Comparison of ENCODE assay signal across 14 cellular contexts in genomic region chr10:132429281-132430230, GRCh38. TPM values are rescaled to one million over a fixed set of nuclear protein-coding genes. Genes with fewer than 3 reads are reported as not detected.
A peak's percentile ranks its signal among the peaks of the same experiment; 100 is the strongest.
DNase-seq lines count a peak whose midpoint lies in the region; ATAC-seq, FAIRE-seq and TF ChIP-seq lines count a peak whose summit lies in the region.
"Had no signal": no experiment of that assay in that cellular context is flagged by ENCODE, and none has a peak within 500 bp of the region (broad histone marks: within the 10 kb centered on the region; RNA-seq: fewer than 3 reads in every experiment).

No MANE protein-coding gene starts in this region.

- DNase-seq in H7 (peak; percentile 69), NCI-H526 treated with DMSO at 0.1 percent for 48 hours (lab: John Stamatoyannopoulos, UW) (peak; percentile 16), lower lobe of right lung (no peak), SIG-M5 (lab: John Stamatoyannopoulos, UW) (no peak), testis (no peak), H54 (ENCODE audit: insufficient read length, low spot score) (no peak)
- DNase-seq: activated effector memory CD4-positive, alpha-beta T cell treated with anti-CD3 and anti-CD28 coated beads, Interleukin-2, amount 50 U/mL, for 16 hours; CD4-positive, CD25-positive, alpha-beta regulatory T cell; cerebellar nuclear complex; NCI-H446 treated with DMSO at 0.1 percent for 48 hours had no signal

- H3K36me3 ChIP-seq in BLaER1: no peaks in the 10 kb centered on the region; the same call in 1 of the 2 replicates
- H3K36me3 ChIP-seq in H7 (replicated peaks; ENCODE audit: control insufficient read depth, insufficient read depth, low read length): no peaks in the 10 kb centered on the region
- no peaks in the 10 kb centered on the region for H3K36me3 ChIP-seq in lower lobe of right lung
- no peaks in the 10 kb centered on the region for H3K36me3 ChIP-seq in testis (ENCODE audit: low read depth, missing control alignments)

- no peaks in the 10 kb centered on the region for H3K27me3 ChIP-seq in BLaER1
- H3K27me3 ChIP-seq in H7 (ENCODE audit: control insufficient read depth, insufficient read depth, low read length): no peaks in the 10 kb centered on the region
- no peaks in the 10 kb centered on the region for H3K27me3 ChIP-seq in lower lobe of right lung (ENCODE audit: low read depth)
- no peaks in the 10 kb centered on the region for H3K27me3 ChIP-seq in testis

- TF ChIP-seq POLR2A in testis (IDR thresholded peaks at IDR 0.05): no peak
- no peak for TF ChIP-seq POLR2A in H54 (IDR thresholded peaks at IDR 0.05; ENCODE audit: low read depth, low read length)

- H4K20me1 ChIP-seq in BLaER1: no peaks in the 10 kb centered on the region

- H3K4me2 ChIP-seq in BLaER1: peak overlapping the region; percentile 65

- intact Hi-C loops in lower lobe of right lung (cut with DNase I) (no loop called here), testis (cut with DNase I; ENCODE audit: low total_unique reads) (no loop called here)

- H3K27ac ChIP-seq in BLaER1 (peak overlapping the region; percentile 65; the same call in 1 of the 2 replicates), lower lobe of right lung (no peak overlapping the region), testis (no peak overlapping the region)

- 0 out of 2 replicates have a peak overlapping the region, but pooled peaks have one; percentile 10 for H3K9ac ChIP-seq in BLaER1

- TF ChIP-seq CTCF in lower lobe of right lung (IDR thresholded peaks at IDR 0.05) (no peak), testis (IDR thresholded peaks at IDR 0.05) (no peak)

- H3K9me3 ChIP-seq in BLaER1: no peaks in the 10 kb centered on the region
- no peaks in the 10 kb centered on the region for H3K9me3 ChIP-seq in lower lobe of right lung
- H3K9me3 ChIP-seq in testis: no peaks in the 10 kb centered on the region

- ATAC-seq in lower lobe of right lung (peak; percentile 11 to 14), GM18861 (IDR thresholded peaks at IDR 0.05; ENCODE audit: unreplicated experiment) (no peak)
- ATAC-seq: activated CD4-positive, CD25-positive, alpha-beta regulatory T cell treated with anti-CD3 and anti-CD28 coated beads, Interleukin-2, amount 50 U/mL, for 24 hours; naive thymus-derived CD8-positive, alpha-beta T cell had no signal

- H3K4me1 ChIP-seq in BLaER1: peaks cover 66% of the 10 kb centered on the region
- H3K4me1 ChIP-seq in lower lobe of right lung: peaks cover 14% of the 10 kb centered on the region
- H3K4me1 ChIP-seq in testis: peaks cover 6% of the 10 kb centered on the region

- 68% methylated on average over 10 to 18 of the region's 18 CpGs for WGBS in testis, 2 donors

- FAIRE-seq in H54 (lab: Jason Lieb, UNC): no peak

- H3K4me3 ChIP-seq in BLaER1: no peak overlapping the region
- no peak overlapping the region for H3K4me3 ChIP-seq in H7 (ENCODE audit: insufficient read depth, low read depth, low read length)
- H3K4me3 ChIP-seq in lower lobe of right lung: no peak overlapping the region
- no peak overlapping the region for H3K4me3 ChIP-seq in testis

RNA-seq across cellular contexts. Expression of gene PWWP2B, which starts 32.6 kb away (rescaled TPM):
- total RNA-seq in H7 (2014; rRNA removed; shearing (Covaris generic)): 14.3 and 15.3 TPM in 2 replicates
- total RNA-seq in lower lobe of right lung (25.2 TPM), testis (10 to 100 TPM; 32.6 to 45.1 TPM)
- polyA plus RNA-seq in testis (ENCODE audit: insufficient read depth, low read depth, low replicate concordance): 16.0 TPM

Comparison
In these comparisons a context has a peak if more than half of its experiments do, and no peak if none do; other contexts are left out.
1. DNase-seq: peak in H7 (single experiment) and NCI-H526 treated with DMSO at 0.1 percent for 48 hours (single experiment); none in lower lobe of right lung (single experiment), SIG-M5 (single experiment), testis (single experiment) and H54 (single experiment).